In the genomic region with DNA sequence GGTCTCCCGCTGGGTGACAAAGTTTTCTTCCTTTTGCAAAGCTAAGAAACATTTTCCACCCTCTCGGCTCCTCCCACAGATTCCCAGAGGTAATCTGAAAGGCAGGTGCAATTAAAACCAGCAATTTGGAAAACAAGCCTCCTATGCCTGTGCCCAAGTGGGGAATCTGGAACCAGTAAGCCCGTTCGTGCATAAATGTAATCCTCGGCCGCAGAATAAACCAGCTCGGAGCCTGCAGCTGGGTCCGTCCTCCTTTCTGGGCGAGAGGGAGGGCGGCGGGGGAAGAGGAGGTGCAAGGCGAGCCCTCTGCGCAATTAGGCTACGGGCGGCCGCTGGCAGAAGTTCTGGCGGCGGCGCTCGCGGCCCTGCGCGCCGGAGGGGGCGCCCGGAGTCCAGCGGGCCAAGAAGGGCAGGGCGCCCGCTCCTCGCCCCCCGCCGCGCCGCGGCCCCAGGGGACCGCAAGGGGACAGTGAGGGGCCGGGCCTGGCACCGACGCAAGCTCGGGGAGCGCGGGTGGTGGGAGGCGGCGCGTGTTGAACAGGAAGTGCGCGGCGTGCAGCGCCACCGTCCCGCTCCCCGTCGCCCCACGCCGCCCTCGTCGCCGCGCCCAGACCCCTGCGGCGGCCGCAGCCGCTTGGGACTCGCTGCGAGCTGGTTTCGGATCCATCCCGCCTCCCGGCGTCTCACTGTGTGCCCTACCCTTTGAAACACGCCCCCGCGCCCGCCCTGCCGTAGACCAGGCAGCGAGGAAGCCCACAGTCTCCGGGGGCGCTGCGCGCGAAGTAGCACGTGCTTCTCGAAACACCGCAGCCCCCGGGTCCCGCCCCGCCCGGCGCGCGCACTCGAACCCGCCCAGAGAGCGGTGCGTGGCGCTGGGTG, we compare ENCODE assay signal across 8 cellular contexts. TPM values are rescaled to one million over a fixed set of nuclear protein-coding genes. Genes with fewer than 3 reads are reported as not detected.
DNase-seq lines count a peak whose midpoint lies in the region; ATAC-seq and TF ChIP-seq lines count a peak whose summit lies in the region.

A gene (minus strand): TSS at position 217 of the 879 bp plus-strand sequence. CDS start 495 bp downstream, outside the sequence.

- BruUV-seq in mammary epithelial cell (replicated peaks; lab: Mats Ljungman, UMichigan), result no TSS peak

- H3K4me2 ChIP-seq in MM.1S (ENCODE audit: low read depth, low read length), result peak within 1 kb of the TSS; percentile 98
- peak within 1 kb of the TSS; percentile 99 for H3K4me2 ChIP-seq in mammary epithelial cell (ENCODE audit: insufficient read depth, low read depth, low read length)

- H3K36me3 ChIP-seq in MM.1S (replicated peaks; ENCODE audit: insufficient read depth, low read length) (no peaks in the 10 kb centered on the region), WERI-Rb-1 (no peaks in the 10 kb centered on the region), mammary epithelial cell (ENCODE audit: insufficient read depth, low read length) (no peaks in the 10 kb centered on the region)

- peak; percentile 49 for ATAC-seq in GM21717 (IDR thresholded peaks at IDR 0.05; ENCODE audit: unreplicated experiment)

- CTCF ChIA-PET in mammary epithelial cell (lab: Charles Lee; ENCODE audit: low non-redundant PET), result no interaction called here

- H3K9ac ChIP-seq in MM.1S (ENCODE audit: low read length) (no peak within 1 kb of the TSS), mammary epithelial cell (ENCODE audit: insufficient read depth, low read length) (no peak within 1 kb of the TSS)

- TF ChIP-seq CTCF in MM.1S (IDR thresholded peaks at IDR 0.05; ENCODE audit: low read length) (no peak), WERI-Rb-1 (IDR thresholded peaks at IDR 0.05; ENCODE audit: low read depth, low read length) (0 out of 2 replicates have a peak, but pooled peaks have one; percentile 4), mammary epithelial cell (conservative IDR thresholded peaks at IDR 0.05 in 1 of 2, IDR thresholded peaks at IDR 0.05 in 1 of 2; ENCODE audit: extremely low read depth in 1 of 2, insufficient read depth in 1 of 2, low read depth in 1 of 2, low read length in 2 of 2) (no peak)

- WGBS in mammary epithelial cell (ENCODE audit: low coverage, missing lambda C conversion rate), result 2% methylated on average over 11 of the region's 95 CpGs

- in situ Hi-C loops in mammary epithelial cell (cut with MboI; ENCODE audit: low sequenced_read_pairs in 2 of 2), result no loop called here

- H3K79me2 ChIP-seq in MM.1S (ENCODE audit: low read length), result no peaks in the 10 kb centered on the region
- no peaks in the 10 kb centered on the region for H3K79me2 ChIP-seq in mammary epithelial cell (ENCODE audit: insufficient read depth, low read length)

- H4K20me1 ChIP-seq in MM.1S (ENCODE audit: insufficient read depth, low read length), result no peaks in the 10 kb centered on the region
- no peaks in the 10 kb centered on the region for H4K20me1 ChIP-seq in mammary epithelial cell (ENCODE audit: insufficient read depth, low read length)

- dilution Hi-C loops in mammary epithelial cell (cut with HindIII; ENCODE audit: low sequenced_read_pairs), result no loop called here

- H3K9me3 ChIP-seq in MM.1S (replicated peaks; ENCODE audit: insufficient read depth, low read length) (no peaks in the 10 kb centered on the region), WERI-Rb-1 (ENCODE audit: severe bottlenecking) (no peaks in the 10 kb centered on the region), mammary epithelial cell (replicated peaks; ENCODE audit: insufficient read depth, low read length) (no peaks in the 10 kb centered on the region)

- H3K4me1 ChIP-seq in MM.1S (ENCODE audit: low read length), result no peaks in the 10 kb centered on the region
- peaks cover 21% of the 10 kb centered on the region for H3K4me1 ChIP-seq in mammary epithelial cell (ENCODE audit: insufficient read depth, low read length)

- H3K27ac ChIP-seq in MM.1S (ENCODE audit: low read length) (no peak within 1 kb of the TSS), WERI-Rb-1 (peak within 1 kb of the TSS; percentile 39; the same call in 1 of the 2 replicates), mammary epithelial cell (ENCODE audit: insufficient read depth, low read depth, low read length) (no peak within 1 kb of the TSS)

- no peaks in the 10 kb centered on the region for H3F3A ChIP-seq in MM.1S (ENCODE audit: insufficient read depth, low read length)

- intact Hi-C loops in mammary epithelial cell (cut with micrococcal nuclease), result no loop called here

- DNase-seq in DMS153 (lab: John Stamatoyannopoulos, UW) (peak; percentile 21), MM.1S (peak; percentile 57), WERI-Rb-1 (peak; percentile 55), mammary epithelial cell (peak; percentile 28), islet precursor cell (peak; percentile 66), NK-92 (lab: John Stamatoyannopoulos, UW; ENCODE audit: unreplicated experiment) (no peak)
- peak; percentile 42 to 57 (median 47) for DNase-seq in stimulated activated CD4-positive, alpha-beta T cell treated with anti-CD3 and anti-CD28 coated beads, Interleukin-12 subunit alpha, Interleukin-12 subunit beta, amount 100 ng/mL, for 48 hours (ENCODE audit: low read depth in 2 of 3, low spot score in 1 of 3)

- no peaks in the 10 kb centered on the region for H3K9me2 ChIP-seq in MM.1S (replicated peaks; ENCODE audit: insufficient read depth, low read length)

- H3K27me3 ChIP-seq in MM.1S (replicated peaks; ENCODE audit: insufficient read depth, low read length) (peaks cover 31% of the 10 kb centered on the region), WERI-Rb-1 (ENCODE audit: insufficient read depth, low read depth, severe bottlenecking) (no peaks in the 10 kb centered on the region), mammary epithelial cell (ENCODE audit: insufficient read depth, low read length) (peaks cover 18% of the 10 kb centered on the region)

- H3K4me3 ChIP-seq in MM.1S (ENCODE audit: low read length), result peak within 1 kb of the TSS; percentile 62
- peak within 1 kb of the TSS; percentile 89 for H3K4me3 ChIP-seq in WERI-Rb-1 (ENCODE audit: low read depth, low read length)
- peak within 1 kb of the TSS; percentile 52 to 53 (median 53) for H3K4me3 ChIP-seq in mammary epithelial cell (replicated peaks in 1 of 3; ENCODE audit: insufficient read depth in 1 of 3, low read depth in 2 of 3, low read length in 3 of 3)

- H2AFZ ChIP-seq in MM.1S (ENCODE audit: low read length), result peak within 1 kb of the TSS; percentile 81
- peak within 1 kb of the TSS; percentile 87 for H2AFZ ChIP-seq in mammary epithelial cell (ENCODE audit: low read depth, low read length)

RNA-seq across cellular contexts. Expression of the gene that starts here (rescaled TPM):
- 10 to 100 TPM; 30.3 to 37.1 TPM for total RNA-seq in mammary epithelial cell
- polyA plus RNA-seq in mammary epithelial cell, result 30.2 TPM
- 30.7 TPM for polyA minus RNA-seq in mammary epithelial cell
